ENCODE assay signal across 8 cellular contexts in genomic region chr6:13487122-13488014, GRCh38. TPM values are rescaled to one million over a fixed set of nuclear protein-coding genes. Genes with fewer than 3 reads are reported as not detected.
DNase-seq lines count a peak whose midpoint lies in the region; TF ChIP-seq lines count a peak whose summit lies in the region.

A gene with protein sequence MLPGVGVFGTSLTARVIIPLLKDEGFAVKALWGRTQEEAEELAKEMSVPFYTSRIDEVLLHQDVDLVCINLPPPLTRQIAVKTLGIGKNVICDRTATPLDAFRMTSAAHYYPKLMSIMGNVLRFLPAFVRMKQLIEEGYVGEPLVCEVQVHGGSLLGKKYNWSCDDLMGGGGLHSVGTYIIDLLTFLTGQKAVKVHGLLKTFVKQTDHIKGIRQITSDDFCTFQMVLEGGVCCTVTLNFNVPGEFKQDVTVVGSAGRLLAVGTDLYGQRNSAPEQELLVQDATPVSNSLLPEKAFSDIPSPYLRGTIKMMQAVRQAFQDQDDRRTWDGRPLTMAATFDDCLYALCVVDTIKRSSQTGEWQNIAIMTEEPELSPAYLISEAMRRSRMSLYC (minus strand): TSS chr6:13487600. CDS start chr6:13486890, 710 bp downstream.

- 2% methylated on average over 30 of the region's 109 CpGs for WGBS in suprapubic skin

- no peak for TF ChIP-seq EP300 in suprapubic skin (IDR thresholded peaks at IDR 0.05)

- peak within 1 kb of the TSS; percentile 34 for H3K27ac Mint-ChIP-seq in activated naive CD4-positive, alpha-beta T cell treated with anti-CD3 and anti-CD28 coated beads, Interleukin-2, amount 10 ng/mL, durations not matched to agents 7 days and 5 days

- H3K27me3 ChIP-seq in H7 (ENCODE audit: control insufficient read depth, insufficient read depth, low read length) (peaks cover 33% of the 10 kb centered on the region), SJCRH30 (no peaks in the 10 kb centered on the region), suprapubic skin (no peaks in the 10 kb centered on the region)

- peak within 1 kb of the TSS; percentile 87 for H3K4me3 Mint-ChIP-seq in activated naive CD4-positive, alpha-beta T cell treated with anti-CD3 and anti-CD28 coated beads, Interleukin-2, amount 10 ng/mL, durations not matched to agents 7 days and 5 days

- DNase-seq in G401 (ENCODE audit: low spot score) (peak; percentile 95), H7 (peak; percentile 97), M059J (ENCODE audit: low read depth) (peak; percentile 89), SJCRH30 (peak; percentile 75 to 77), germinal center (ENCODE audit: low spot score) (peak; percentile 95), nucleus accumbens (lab: John Stamatoyannopoulos, UW) (peak in 55 of 56 donors; percentile 42 to 95 (median 82)), suprapubic skin (ENCODE audit: low spot score in 2 of 2) (peak; percentile 86 to 92)
- peak; percentile 85 for DNase-seq in activated naive CD4-positive, alpha-beta T cell treated with anti-CD3 and anti-CD28 coated beads, Interleukin-2, amount 10 ng/mL, durations not matched to agents 7 days and 5 days

- no peaks in the 10 kb centered on the region for H3K9me3 Mint-ChIP-seq in activated naive CD4-positive, alpha-beta T cell treated with anti-CD3 and anti-CD28 coated beads, Interleukin-2, amount 10 ng/mL, durations not matched to agents 7 days and 5 days

- peak in 1 of 2 donors; percentile 36 for TF ChIP-seq POLR2A in suprapubic skin (IDR thresholded peaks at IDR 0.05)

- H3K4me3 ChIP-seq in H7 (ENCODE audit: insufficient read depth, low read depth, low read length) = peak within 1 kb of the TSS; percentile 69
- H3K4me3 ChIP-seq in SJCRH30 = peak within 1 kb of the TSS; percentile 73
- H3K4me3 ChIP-seq in suprapubic skin = peak within 1 kb of the TSS; percentile 94

- H3K9me3 ChIP-seq in SJCRH30 (replicated peaks) (no peaks in the 10 kb centered on the region), suprapubic skin (no peaks in the 10 kb centered on the region)

- no peaks in the 10 kb centered on the region for H3K4me1 ChIP-seq in SJCRH30
- peaks cover 39% of the 10 kb centered on the region for H3K4me1 ChIP-seq in suprapubic skin

- CTCF ChIA-PET in activated naive CD4-positive, alpha-beta T cell treated with anti-CD3 and anti-CD28 coated beads, Interleukin-2, amount 10 ng/mL, durations not matched to agents 7 days and 5 days (lab: Charles Lee) = interaction anchor here (1.0 to 1.9 kb wide), 3 partner anchors 48 to 85 kb away, joined by 3 to 6 read pairs (median 3); no protein-coding TSS in a partner anchor

- in situ Hi-C loops in G401 (cut with HindIII; ENCODE audit: low sequenced_read_pairs) = no loop called here

- H3K36me3 ChIP-seq in H7 (replicated peaks; ENCODE audit: control insufficient read depth, insufficient read depth, low read length) (no peaks in the 10 kb centered on the region), SJCRH30 (no peaks in the 10 kb centered on the region), suprapubic skin (no peaks in the 10 kb centered on the region)

- peaks cover 3% of the 10 kb centered on the region for H3K36me3 Mint-ChIP-seq in activated naive CD4-positive, alpha-beta T cell treated with anti-CD3 and anti-CD28 coated beads, Interleukin-2, amount 10 ng/mL, durations not matched to agents 7 days and 5 days

- H3K27ac ChIP-seq in SJCRH30 (no peak within 1 kb of the TSS; the same call in 1 of the 2 replicates), suprapubic skin (peak within 1 kb of the TSS; percentile 94)

- peaks cover 53% of the 10 kb centered on the region for H3K4me1 Mint-ChIP-seq in activated naive CD4-positive, alpha-beta T cell treated with anti-CD3 and anti-CD28 coated beads, Interleukin-2, amount 10 ng/mL, durations not matched to agents 7 days and 5 days

- TF ChIP-seq CTCF in suprapubic skin (IDR thresholded peaks at IDR 0.05) = no peak

- H3K27me3 Mint-ChIP-seq in activated naive CD4-positive, alpha-beta T cell treated with anti-CD3 and anti-CD28 coated beads, Interleukin-2, amount 10 ng/mL, durations not matched to agents 7 days and 5 days = peaks cover 55% of the 10 kb centered on the region

RNA-seq across cellular contexts. Expression of the gene that starts here (rescaled TPM):
- total RNA-seq in G401 (2014; rRNA removed; shearing (Covaris generic)) = not detected in 2 replicates
- 3.4 and 4.4 TPM in 2 replicates for total RNA-seq in H7 (2014; rRNA removed; shearing (Covaris generic))
- total RNA-seq in M059J (2014; rRNA removed; shearing (Covaris generic)) = 4.3 and 4.7 TPM in 2 replicates
- total RNA-seq in SJCRH30 (2014; rRNA removed; shearing (Covaris generic)) = 1.7 and 2.9 TPM in 2 replicates
- total RNA-seq in suprapubic skin = 10 to 100 TPM in 3 of 4 donors, 1 to 10 TPM in 1; 7.5 to 15.2 (median 13.7) TPM

Comparison
In these comparisons a context has a peak if more than half of its experiments do, and no peak if none do; other contexts are left out.
1. Peak in DNase-seq in G401; RNA of the gene not detected or under 1 TPM.